In genomic region chr1:83889707-83890106, GRCh38 we compare ENCODE assay signal across 24 cellular contexts.
A peak's percentile ranks its signal among the peaks of the same experiment; 100 is the strongest.
DNase-seq lines count a peak whose midpoint lies in the region; ATAC-seq and TF ChIP-seq lines count a peak whose summit lies in the region.
"Had no signal": no experiment of that assay in that cellular context is flagged by ENCODE, and none has a peak within 500 bp of the region (broad histone marks: within the 10 kb centered on the region; RNA-seq: fewer than 3 reads in every experiment).

No MANE protein-coding gene starts in this region.

- no peak overlapping the region for H3K4me3 ChIP-seq in fibroblast of the aortic adventitia (ENCODE audit: low read depth, low read length)
- H3K4me3 ChIP-seq: adrenal gland, dorsolateral prefrontal cortex, left lung, MG63, pancreas, right atrium auricular region, SK-N-MC, tibial artery had no signal

- TF ChIP-seq CTCF in fibroblast of the aortic adventitia (IDR thresholded peaks at IDR 0.05; ENCODE audit: insufficient read depth, low read length) = no peak

- DNase-seq in HT1080 (ENCODE audit: low read depth) (peak; percentile 30), amniotic stem cell (lab: John Stamatoyannopoulos, UW) (peak; percentile 8), fibroblast of the aortic adventitia (ENCODE audit: low read depth) (peak; percentile 59)
- DNase-seq in effector CD8-positive, alpha-beta T cell (lab: John Stamatoyannopoulos, UW) = no peak
- DNase-seq in stimulated activated naive CD8-positive, alpha-beta T cell treated with anti-CD3 and anti-CD28 coated beads, Interleukin-15, Interleukin-2, amounts not matched to agents 100 U/mL and 50 U/mL, for 24 hours = no peak
- no peak for DNase-seq in stimulated activated CD4-positive, alpha-beta T cell treated with anti-CD3 and anti-CD28 coated beads, Interleukin-12 subunit alpha, Interleukin-12 subunit beta, amount 100 ng/mL, for 4 hours
- DNase-seq: activated CD4-positive, alpha-beta T cell treated with anti-CD3 and anti-CD28 coated beads for 48 hours; activated T-cell treated with anti-CD3 and anti-CD28 coated beads, Interleukin-2, amount 50 U/mL, for 4 hours; adrenal gland; CD4-positive, CD25-positive, alpha-beta regulatory T cell; dorsolateral prefrontal cortex; foreskin keratinocyte; left lung; MG63; NCI-H524 treated with DMSO at 0.1 percent for 48 hours; pancreas; RPMI8226; stimulated activated CD4-positive, alpha-beta T cell treated with anti-CD3 and anti-CD28 coated beads, Interleukin-4, amount 100 ng/mL, for 4 hours; stimulated activated naive CD4-positive, alpha-beta T cell treated with Interleukin-2 at 50 U/mL for 16 hours; tibial artery had no signal

- no peak for ATAC-seq in stimulated activated naive CD8-positive, alpha-beta T cell treated with anti-CD3 and anti-CD28 coated beads, Interleukin-15, Interleukin-2, amounts not matched to agents 100 U/mL and 50 U/mL, for 24 hours
- ATAC-seq in activated CD4-positive, CD25-positive, alpha-beta regulatory T cell treated with anti-CD3 and anti-CD28 coated beads, Interleukin-2, amount 50 U/mL, for 24 hours = no peak
- ATAC-seq: activated T-cell treated with anti-CD3 and anti-CD28 coated beads, Interleukin-2, amount 50 U/mL, for 4 hours; foreskin keratinocyte; left lung; natural killer cell treated with Interleukin-12 subunit alpha and Interleukin-12 subunit beta and Interleukin-15 and Interleukin-18, amount 100 ng/mL, for 72 hours; pancreas had no signal

Comparison
In these comparisons a context has a peak if more than half of its experiments do, and no peak if none do; other contexts are left out.
1. DNase-seq: peak in HT1080 (single experiment), amniotic stem cell (single experiment) and fibroblast of the aortic adventitia (single experiment); none in effector CD8-positive, alpha-beta T cell (single experiment), stimulated activated naive CD8-positive, alpha-beta T cell treated with anti-CD3 and anti-CD28 coated beads, Interleukin-15, Interleukin-2, amounts not matched to agents 100 U/mL and 50 U/mL, for 24 hours (single experiment) and stimulated activated CD4-positive, alpha-beta T cell treated with anti-CD3 and anti-CD28 coated beads, Interleukin-12 subunit alpha, Interleukin-12 subunit beta, amount 100 ng/mL, for 4 hours (single experiment).